In the genomic region with DNA sequence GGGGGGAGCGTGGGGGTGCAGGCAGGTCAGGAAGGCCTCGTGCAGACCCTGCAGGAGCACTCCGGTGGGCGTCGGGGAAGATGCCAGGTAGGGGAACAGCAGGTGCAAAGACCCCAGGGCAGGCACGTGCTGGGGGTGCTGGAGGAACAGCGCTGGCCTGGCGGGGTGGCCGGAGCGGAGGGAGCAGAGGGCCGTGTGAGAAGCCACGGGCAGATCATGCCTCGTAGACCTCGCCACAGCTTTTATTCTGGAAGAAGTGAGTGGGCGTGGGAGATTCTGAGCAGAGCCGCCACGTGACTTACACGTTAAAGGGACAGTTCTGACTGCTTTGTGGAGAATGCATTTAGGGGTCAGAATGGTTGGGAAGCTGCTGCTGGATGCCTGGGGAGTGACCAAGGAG, we compare ENCODE assay signal across 22 cellular contexts. TPM values are rescaled to one million over a fixed set of nuclear protein-coding genes. Genes with fewer than 3 reads are reported as not detected.
"Had no signal": no experiment of that assay in that cellular context is flagged by ENCODE, and none has a peak within 500 bp of the region (broad histone marks: within the 10 kb centered on the region; RNA-seq: fewer than 3 reads in every experiment).

No MANE protein-coding gene starts in this region.

- H3K4me3 ChIP-seq: body of pancreas, cardiac muscle cell, heart left ventricle, lower lobe of right lung, mucosa of descending colon, tibial nerve had no signal

- H3K4me1 ChIP-seq: body of pancreas, lower lobe of right lung, tibial nerve had no signal

- ATAC-seq: activated CD4-positive, CD25-positive, alpha-beta regulatory T cell treated with anti-CD3 and anti-CD28 coated beads, Interleukin-2, amount 50 U/mL, for 24 hours; activated CD8-positive, alpha-beta T cell treated with anti-CD3 and anti-CD28 coated beads, Interleukin-2, amount 10 ng/mL, durations not matched to agents 7 days and 5 days; body of pancreas; heart left ventricle; left colon; lower lobe of right lung; mucosa of descending colon; stimulated activated naive CD8-positive, alpha-beta T cell treated with anti-CD3 and anti-CD28 coated beads, Interleukin-15, amount 100 ng/mL, for 72 hours had no signal

- H3K9me3 ChIP-seq: mucosa of descending colon had no signal

- DNase-seq: activated CD4-positive, alpha-beta T cell treated with anti-CD3 and anti-CD28 coated beads, Interleukin-2, amount 50 U/mL, for 1 hour; activated CD8-positive, alpha-beta T cell treated with anti-CD3 and anti-CD28 coated beads, Interleukin-2, amount 10 ng/mL, durations not matched to agents 7 days and 5 days; activated gamma-delta T cell treated with Interleukin-2 at 50 U/mL for 16 hours; activated T-cell treated with anti-CD3 and anti-CD28 coated beads, Interleukin-2, amount 50 U/mL, for 1 hour; anterior cingulate cortex; body of pancreas; islet precursor cell; left colon; lower lobe of right lung; mesendoderm; naive B cell; stimulated activated CD4-positive, alpha-beta T cell treated with anti-CD3 and anti-CD28 coated beads, Interleukin-12 subunit alpha, Interleukin-12 subunit beta, amount 100 ng/mL, for 4 hours; stimulated activated CD4-positive, alpha-beta T cell treated with anti-CD3 and anti-CD28 coated beads, Interleukin-4, amount 100 ng/mL, for 4 hours; stimulated activated naive CD8-positive, alpha-beta T cell treated with anti-CD3 and anti-CD28 coated beads, Interleukin-15, amount 100 ng/mL, for 72 hours had no signal

- H3K36me3 ChIP-seq: cardiac muscle cell, heart left ventricle, lower lobe of right lung, tibial nerve had no signal

- H3K27ac ChIP-seq: body of pancreas, cardiac muscle cell, epithelial cell of prostate, lower lobe of right lung, tibial nerve, VCaP had no signal

- H3K27me3 ChIP-seq: body of pancreas had no signal

RNA-seq across cellular contexts. Expression of a gene that starts 9.3 kb away (rescaled TPM):
- total RNA-seq: body of pancreas, lower lobe of right lung, osteoblast had no signal
- polyA plus RNA-seq: cardiac muscle cell had no signal
